In genomic region chr11:108752297-108752751, GRCh38 we compare ENCODE assay signal across 22 cellular contexts.
A peak's percentile ranks its signal among the peaks of the same experiment; 100 is the strongest.
DNase-seq lines count a peak whose midpoint lies in the region; ATAC-seq, FAIRE-seq and TF ChIP-seq lines count a peak whose summit lies in the region.
"Had no signal": no experiment of that assay in that cellular context is flagged by ENCODE, and none has a peak within 500 bp of the region (broad histone marks: within the 10 kb centered on the region; RNA-seq: fewer than 3 reads in every experiment).

No MANE protein-coding gene starts in this region.

- ATAC-seq in GM18867 (IDR thresholded peaks at IDR 0.05; ENCODE audit: unreplicated experiment) (peak; percentile 32), GM21515 (IDR thresholded peaks at IDR 0.05; ENCODE audit: unreplicated experiment) (no peak)
- ATAC-seq: WTC11 had no signal

- no peak for TF ChIP-seq POLR2A in GM12892 (IDR thresholded peaks at IDR 0.05; ENCODE audit: low read depth, low read length)

- DNase-seq in GM12892 (ENCODE audit: insufficient read length) (no peak), LHCN-M2 (ENCODE audit: low read depth) (peak; percentile 7), fibroblast of mammary gland (ENCODE audit: low read depth) (peak; percentile 34), cerebellum (ENCODE audit: low spot score) (no peak), epidermal melanocyte (ENCODE audit: insufficient read length, low spot score) (no peak)
- DNase-seq: activated CD4-positive, alpha-beta memory T cell treated with anti-CD3 and anti-CD28 coated beads, Interleukin-2, amount 10 ng/mL, durations not matched to agents 7 days and 5 days; activated naive CD8-positive, alpha-beta T cell treated with anti-CD3 and anti-CD28 coated beads, Interleukin-2, amount 10 ng/mL, durations not matched to agents 7 days and 5 days; CD4-positive, alpha-beta memory T cell; effector CD8-positive, alpha-beta T cell; head of caudate nucleus; NCI-H146; NCI-H526; nucleus accumbens; RPMI8226; spleen; stimulated activated CD4-positive, alpha-beta T cell treated with anti-CD3 and anti-CD28 coated beads, Interleukin-4, amount 100 ng/mL, for 1 hour; tibial artery had no signal

- peak; percentile 81 for FAIRE-seq in GM12892 (lab: Jason Lieb, UNC)
- FAIRE-seq: H1 had no signal

- no peak for TF ChIP-seq CTCF in fibroblast of mammary gland (conservative IDR thresholded peaks at IDR 0.05; ENCODE audit: control insufficient read depth, insufficient read depth, low read depth, low read length)

- H3K4me3 ChIP-seq in fibroblast of mammary gland (ENCODE audit: control insufficient read depth, low read depth, low read length): no peak overlapping the region
- H3K4me3 ChIP-seq: SK-N-MC, spleen, tibial artery had no signal

Comparison
In these comparisons a context has a peak if more than half of its experiments do, and no peak if none do; other contexts are left out.
1. DNase-seq: peak in LHCN-M2 (single experiment) and fibroblast of mammary gland (single experiment); none in GM12892 (single experiment), cerebellum (single experiment) and epidermal melanocyte (single experiment).